1 cellular context compared by ENCODE assay signal in genomic region chr14:62889354-62889753, GRCh38.
TF ChIP-seq lines count a peak whose summit lies in the region.

No MANE protein-coding gene starts in this region.

TF ChIP-seq in GM23338, 12 proteins besides CTCF, POLR2A, EP300 and RAD21 (continued from another document):
- no peak for TF ChIP-seq REST (IDR thresholded peaks at IDR 0.05; ENCODE audit: unreplicated experiment)
- no peak for TF ChIP-seq POLR2AphosphoS5 (IDR thresholded peaks at IDR 0.05; ENCODE audit: low read depth)
- TF ChIP-seq ZNF114 (CRISPR knock-in tag; IDR thresholded peaks at IDR 0.05) = no peak
- no peak for TF ChIP-seq EZH2 (IDR thresholded peaks at IDR 0.05; ENCODE audit: low read depth, unreplicated experiment)
- TF ChIP-seq NANOG (IDR thresholded peaks at IDR 0.05; ENCODE audit: borderline replicate concordance) = no peak
